Comparison of ENCODE assay signal across 12 cellular contexts in genomic region chr6:11161031-11161966, GRCh38. TPM values are rescaled to one million over a fixed set of nuclear protein-coding genes. Genes with fewer than 3 reads are reported as not detected.
DNase-seq lines count a peak whose midpoint lies in the region; ATAC-seq, FAIRE-seq and TF ChIP-seq lines count a peak whose summit lies in the region.
"Had no signal": no experiment of that assay in that cellular context is flagged by ENCODE, and none has a peak within 500 bp of the region (broad histone marks: within the 10 kb centered on the region; RNA-seq: fewer than 3 reads in every experiment).

No MANE protein-coding gene starts in this region.

- H3K36me3 Mint-ChIP-seq in MCF 10A (ENCODE audit: insufficient read depth, unreplicated experiment), result no peaks in the 10 kb centered on the region
- no peaks in the 10 kb centered on the region for H3K36me3 Mint-ChIP-seq in activated naive CD4-positive, alpha-beta T cell treated with anti-CD3 and anti-CD28 coated beads, Interleukin-2, amount 10 ng/mL, durations not matched to agents 7 days and 5 days
- H3K36me3 Mint-ChIP-seq: natural killer cell had no signal

- TF ChIP-seq CTCF in MCF 10A (IDR thresholded peaks at IDR 0.05; ENCODE audit: unreplicated experiment), result no peak
- TF ChIP-seq CTCF in breast epithelium (IDR thresholded peaks at IDR 0.05), result no peak
- TF ChIP-seq CTCF in bronchial epithelial cell (IDR thresholded peaks at IDR 0.05; ENCODE audit: insufficient read depth, low read length, severe bottlenecking), result no peak

- POLR2A ChIA-PET in MCF 10A (lab: Yijun Ruan, JAX), result interaction anchor here (0.7 kb wide), 1 partner anchor 14 kb away, joined by 3 read pairs; no protein-coding TSS in a partner anchor

- peak; percentile 25 for DNase-seq in MCF 10A (ENCODE audit: unreplicated experiment)
- no peak for DNase-seq in breast epithelium (ENCODE audit: low spot score in 2 of 2)
- peak; percentile 56 for DNase-seq in bronchial epithelial cell (ENCODE audit: low read depth)
- peak; percentile 42 for DNase-seq in kidney tubule cell (ENCODE audit: low spot score)
- DNase-seq in stimulated activated CD4-positive, alpha-beta T cell treated with anti-CD3 and anti-CD28 coated beads, Interleukin-1b, Interleukin-23, amount 100 ng/mL, for 48 hours, result no peak
- no peak for DNase-seq in NCI-H146 (lab: John Stamatoyannopoulos, UW)
- no peak for DNase-seq in activated naive CD4-positive, alpha-beta T cell treated with anti-CD3 and anti-CD28 coated beads, Interleukin-2, amount 10 ng/mL, durations not matched to agents 7 days and 5 days
- DNase-seq: ACHN; activated naive CD4-positive, alpha-beta T cell treated with Interleukin-2 at 50 U/mL for 16 hours; natural killer cell; stimulated activated CD4-positive, alpha-beta T cell treated with anti-CD3 and anti-CD28 coated beads, Interleukin-15, amount 100 ng/mL, for 24 hours had no signal

- no peaks in the 10 kb centered on the region for H3K27me3 ChIP-seq in breast epithelium
- H3K27me3 ChIP-seq in bronchial epithelial cell (ENCODE audit: control insufficient read depth, insufficient read depth, low read length), result no peaks in the 10 kb centered on the region

- intact Hi-C loops in MCF 10A (cut with micrococcal nuclease), result no loop called here
- intact Hi-C loops in breast epithelium (cut with DNase I; ENCODE audit: low total_unique reads), result no loop called here

- no TSS peak for BruUV-seq in MCF 10A (replicated peaks; lab: Mats Ljungman, UMichigan)

- no peak for ATAC-seq in HG03039 (IDR thresholded peaks at IDR 0.05; ENCODE audit: unreplicated experiment)
- ATAC-seq: natural killer cell had no signal

- no peaks in the 10 kb centered on the region for H3K27me3 Mint-ChIP-seq in MCF 10A (ENCODE audit: insufficient read depth, unreplicated experiment)
- peaks cover 4% of the 10 kb centered on the region for H3K27me3 Mint-ChIP-seq in activated naive CD4-positive, alpha-beta T cell treated with anti-CD3 and anti-CD28 coated beads, Interleukin-2, amount 10 ng/mL, durations not matched to agents 7 days and 5 days

- H3K4me3 ChIP-seq in breast epithelium (no peak overlapping the region), bronchial epithelial cell (ENCODE audit: low read depth, low read length) (no peak overlapping the region)

- H3K27ac ChIP-seq in breast epithelium, result no peak overlapping the region

- H3K9me3 Mint-ChIP-seq in MCF 10A (ENCODE audit: unreplicated experiment), result peaks cover 10% of the 10 kb centered on the region
- no peaks in the 10 kb centered on the region for H3K9me3 Mint-ChIP-seq in activated naive CD4-positive, alpha-beta T cell treated with anti-CD3 and anti-CD28 coated beads, Interleukin-2, amount 10 ng/mL, durations not matched to agents 7 days and 5 days
- H3K9me3 Mint-ChIP-seq: natural killer cell had no signal

- no peak overlapping the region for H3K4me3 Mint-ChIP-seq in MCF 10A (ENCODE audit: unreplicated experiment)
- no peak overlapping the region for H3K4me3 Mint-ChIP-seq in activated naive CD4-positive, alpha-beta T cell treated with anti-CD3 and anti-CD28 coated beads, Interleukin-2, amount 10 ng/mL, durations not matched to agents 7 days and 5 days
- H3K4me3 Mint-ChIP-seq: natural killer cell had no signal

- no peak for TF ChIP-seq POLR2A in breast epithelium (IDR thresholded peaks at IDR 0.05)

- CTCF ChIA-PET in MCF 10A (lab: Yijun Ruan, JAX), result interaction anchor here (0.7 kb wide), 1 partner anchor 432 kb away, joined by 4 read pairs; no protein-coding TSS in a partner anchor
- CTCF ChIA-PET in activated naive CD4-positive, alpha-beta T cell treated with anti-CD3 and anti-CD28 coated beads, Interleukin-2, amount 10 ng/mL, durations not matched to agents 7 days and 5 days (lab: Charles Lee), result no interaction called here

- no peaks in the 10 kb centered on the region for H3K4me1 ChIP-seq in breast epithelium

- no peak for FAIRE-seq in bronchial epithelial cell (lab: Jason Lieb, UNC)

- H3K36me3 ChIP-seq in breast epithelium (no peaks in the 10 kb centered on the region), bronchial epithelial cell (ENCODE audit: control insufficient read depth, insufficient read depth, low read length) (no peaks in the 10 kb centered on the region)

- H3K4me1 Mint-ChIP-seq in MCF 10A (ENCODE audit: insufficient read depth, unreplicated experiment), result peaks cover 13% of the 10 kb centered on the region
- H3K4me1 Mint-ChIP-seq in activated naive CD4-positive, alpha-beta T cell treated with anti-CD3 and anti-CD28 coated beads, Interleukin-2, amount 10 ng/mL, durations not matched to agents 7 days and 5 days, result peaks cover 19% of the 10 kb centered on the region

- peak overlapping the region; percentile 49 for H3K27ac Mint-ChIP-seq in MCF 10A (ENCODE audit: low read depth, unreplicated experiment)
- H3K27ac Mint-ChIP-seq in activated naive CD4-positive, alpha-beta T cell treated with anti-CD3 and anti-CD28 coated beads, Interleukin-2, amount 10 ng/mL, durations not matched to agents 7 days and 5 days, result no peak overlapping the region
- H3K27ac Mint-ChIP-seq: natural killer cell had no signal

- no peaks in the 10 kb centered on the region for H3K9me3 ChIP-seq in breast epithelium

RNA-seq across cellular contexts. Expression of gene ERVFRD-1, which starts 49.8 kb away (rescaled TPM):
- not detected in 2 replicates for total RNA-seq in MCF 10A (2022)
- under 1 TPM in 1 of 3 donors, not detected in 2; 0.80 TPM for total RNA-seq in breast epithelium
- not detected in 2 replicates for total RNA-seq in bronchial epithelial cell
- total RNA-seq: natural killer cell had no signal

Comparison
In these comparisons a context has a peak if more than half of its experiments do, and no peak if none do; other contexts are left out.
1. DNase-seq: peak in MCF 10A (single experiment), bronchial epithelial cell (single experiment) and kidney tubule cell (single experiment); none in breast epithelium (0 of 2), stimulated activated CD4-positive, alpha-beta T cell treated with anti-CD3 and anti-CD28 coated beads, Interleukin-1b, Interleukin-23, amount 100 ng/mL, for 48 hours (single experiment), NCI-H146 (single experiment) and activated naive CD4-positive, alpha-beta T cell treated with anti-CD3 and anti-CD28 coated beads, Interleukin-2, amount 10 ng/mL, durations not matched to agents 7 days and 5 days (single experiment).